Comparison of ENCODE assay signal across 21 cellular contexts in genomic region chr4:107618656-107619055, GRCh38.
DNase-seq lines count a peak whose midpoint lies in the region; ATAC-seq, FAIRE-seq and TF ChIP-seq lines count a peak whose summit lies in the region.
"Had no signal": no experiment of that assay in that cellular context is flagged by ENCODE, and none has a peak within 500 bp of the region (broad histone marks: within the 10 kb centered on the region; RNA-seq: fewer than 3 reads in every experiment).

No MANE protein-coding gene starts in this region.

- peaks cover 56% of the 10 kb centered on the region for H3K4me1 Mint-ChIP-seq in HFFc6 (ENCODE audit: low read depth)
- peaks cover 0 to 5% (median 0%) of the 10 kb centered on the region in 7 donors for H3K4me1 Mint-ChIP-seq in naive thymus-derived CD4-positive, alpha-beta T cell
- H3K4me1 Mint-ChIP-seq in T-cell = peaks cover 0 to 6% (median 1%) of the 10 kb centered on the region in 3 donors

- H3K4me3 Mint-ChIP-seq in HFFc6 (peak overlapping the region; percentile 79), T-cell (no peak overlapping the region)
- H3K4me3 Mint-ChIP-seq in naive thymus-derived CD4-positive, alpha-beta T cell = no peak overlapping the region
- H3K4me3 Mint-ChIP-seq: CD4-positive, alpha-beta memory T cell had no signal

- no peak overlapping the region for H4K91ac ChIP-seq in trophoblast cell (ENCODE audit: low read depth, low read length)

- no peak for TF ChIP-seq CTCF in 22Rv1 (IDR thresholded peaks at IDR 0.05)
- TF ChIP-seq CTCF in HFFc6 (IDR thresholded peaks at IDR 0.05) = no peak
- TF ChIP-seq CTCF in bronchial epithelial cell (IDR thresholded peaks at IDR 0.05; ENCODE audit: insufficient read depth, low read length, severe bottlenecking) = no peak

- H3K36me3 ChIP-seq in bronchial epithelial cell (ENCODE audit: control insufficient read depth, insufficient read depth, low read length) = no peaks in the 10 kb centered on the region
- H3K36me3 ChIP-seq in trophoblast cell (ENCODE audit: control insufficient read depth in 1 of 2, insufficient read depth in 2 of 2, low read length in 2 of 2) = peaks cover 0 to 2% of the 10 kb centered on the region in 2 experiments
- H3K36me3 ChIP-seq in naive thymus-derived CD4-positive, alpha-beta T cell (ENCODE audit: control insufficient read depth in 2 of 3, insufficient read depth in 3 of 3, low read length in 3 of 3) = peaks cover 0 to 4% (median 0%) of the 10 kb centered on the region in 3 experiments
- H3K36me3 ChIP-seq: Peyer's patch had no signal

- no peak overlapping the region for H4K12ac ChIP-seq in trophoblast cell (ENCODE audit: low read depth, low read length)

- FAIRE-seq in bronchial epithelial cell (lab: Jason Lieb, UNC) = peak; percentile 18
- FAIRE-seq: A204.1, D721Med, GM12892, HepG2 had no signal

- no peaks in the 10 kb centered on the region for H3K27me3 ChIP-seq in bronchial epithelial cell (ENCODE audit: control insufficient read depth, insufficient read depth, low read length)
- H3K27me3 ChIP-seq in trophoblast cell (ENCODE audit: insufficient read depth, low read length) = no peaks in the 10 kb centered on the region
- H3K27me3 ChIP-seq in naive thymus-derived CD4-positive, alpha-beta T cell (ENCODE audit: control insufficient read depth in 2 of 2, insufficient read depth in 2 of 2, low read length in 2 of 2) = no peaks in the 10 kb centered on the region
- H3K27me3 ChIP-seq: Peyer's patch had no signal

- peaks cover 2% of the 10 kb centered on the region for H3K79me1 ChIP-seq in trophoblast cell (ENCODE audit: low read length)

- no peak overlapping the region for H3K14ac ChIP-seq in trophoblast cell (ENCODE audit: low read length)

- H3K27ac ChIP-seq in 22Rv1 (0 out of 2 replicates have a peak overlapping the region, but pooled peaks have one; percentile 13), trophoblast cell (ENCODE audit: low read depth, low read length) (peak overlapping the region; percentile 53)
- H3K27ac ChIP-seq in naive thymus-derived CD4-positive, alpha-beta T cell (ENCODE audit: low read depth, low read length) = no peak overlapping the region
- H3K27ac ChIP-seq: Peyer's patch had no signal

- ATAC-seq in GM18511 (IDR thresholded peaks at IDR 0.05; ENCODE audit: unreplicated experiment) (no peak), T-cell (replicated peaks in 1 of 4) (no peak), Right ventricle myocardium superior (ENCODE audit: poor library complexity) (no peak)
- ATAC-seq in naive thymus-derived CD4-positive, alpha-beta T cell = no peak
- ATAC-seq: HepG2 had no signal

- no peak overlapping the region for H2AK5ac ChIP-seq in trophoblast cell (ENCODE audit: low read length)

- H3K4ac ChIP-seq in trophoblast cell (ENCODE audit: low read depth, low read length) = no peak overlapping the region

- H3K27me3 Mint-ChIP-seq in HFFc6 (ENCODE audit: insufficient read depth) = no peaks in the 10 kb centered on the region
- no peaks in the 10 kb centered on the region for H3K27me3 Mint-ChIP-seq in naive thymus-derived CD4-positive, alpha-beta T cell
- H3K27me3 Mint-ChIP-seq in T-cell = no peaks in the 10 kb centered on the region
- H3K27me3 Mint-ChIP-seq: CD4-positive, alpha-beta memory T cell had no signal

- no peak overlapping the region for H2BK120ac ChIP-seq in trophoblast cell (ENCODE audit: insufficient read depth, low read length, poor library complexity)

- no peak overlapping the region for H2BK5ac ChIP-seq in trophoblast cell (ENCODE audit: low read depth, low read length, poor library complexity)

- POLR2A ChIA-PET in naive thymus-derived CD4-positive, alpha-beta T cell (lab: Charles Lee) = no interaction called here
- POLR2A ChIA-PET in T-cell (lab: Charles Lee) = no interaction called here

- H3K27ac Mint-ChIP-seq in HFFc6 (peak overlapping the region; percentile 75), T-cell (no peak overlapping the region)
- no peak overlapping the region for H3K27ac Mint-ChIP-seq in naive thymus-derived CD4-positive, alpha-beta T cell

- no peak overlapping the region for H3K18ac ChIP-seq in trophoblast cell (ENCODE audit: low read length)

- H3K9me3 Mint-ChIP-seq in HFFc6 (peaks cover 4% of the 10 kb centered on the region; the same call in 1 of the 2 replicates), T-cell (peaks cover 6 to 8% (median 7%) of the 10 kb centered on the region in 3 donors)
- H3K9me3 Mint-ChIP-seq in naive thymus-derived CD4-positive, alpha-beta T cell = peaks cover 0 to 11% (median 4%) of the 10 kb centered on the region in 11 donors

- no peaks in the 10 kb centered on the region for H3K4me1 ChIP-seq in trophoblast cell (ENCODE audit: control insufficient read depth in 1 of 2, insufficient read depth in 2 of 2, low read length in 2 of 2)
- H3K4me1 ChIP-seq in naive thymus-derived CD4-positive, alpha-beta T cell (ENCODE audit: control insufficient read depth in 2 of 2, insufficient read depth in 2 of 2, low read length in 2 of 2) = no peaks in the 10 kb centered on the region
- H3K4me1 ChIP-seq: Peyer's patch had no signal

- intact Hi-C loops in naive thymus-derived CD4-positive, alpha-beta T cell (cut with micrococcal nuclease) = no loop called here
- intact Hi-C loops in Right ventricle myocardium superior (cut with DNase I) = no loop called here

- no peak overlapping the region for H3K23ac ChIP-seq in trophoblast cell (ENCODE audit: low read length)

- H3K36me3 Mint-ChIP-seq in HFFc6 (ENCODE audit: low read depth) (peaks cover 34% of the 10 kb centered on the region), T-cell (peaks cover 67% of the 10 kb centered on the region)
- H3K36me3 Mint-ChIP-seq in naive thymus-derived CD4-positive, alpha-beta T cell = peaks cover 7 to 73% (median 58%) of the 10 kb centered on the region in 5 donors

- no peak overlapping the region for H2BK12ac ChIP-seq in trophoblast cell (ENCODE audit: low read length)

- no peak overlapping the region for H3K4me3 ChIP-seq in bronchial epithelial cell (ENCODE audit: low read depth, low read length)
- H3K4me3 ChIP-seq in trophoblast cell (ENCODE audit: low read depth, low read length) = no peak overlapping the region
- H3K4me3 ChIP-seq in naive thymus-derived CD4-positive, alpha-beta T cell (ENCODE audit: low read length) = no peak overlapping the region
- H3K4me3 ChIP-seq: Peyer's patch had no signal

- H4K8ac ChIP-seq in trophoblast cell (ENCODE audit: low read depth, low read length) = no peak overlapping the region

- no peak overlapping the region for H3K9ac ChIP-seq in trophoblast cell (ENCODE audit: low read length)

- no peaks in the 10 kb centered on the region for H3K9me3 ChIP-seq in trophoblast cell (ENCODE audit: insufficient read depth, low read depth, low read length)
- no peaks in the 10 kb centered on the region for H3K9me3 ChIP-seq in naive thymus-derived CD4-positive, alpha-beta T cell (ENCODE audit: control insufficient read depth in 2 of 3, low read length in 3 of 3)
- H3K9me3 ChIP-seq: Peyer's patch had no signal

- DNase-seq in HFFc6 (no peak), bronchial epithelial cell (ENCODE audit: low read depth) (no peak), trophoblast cell (no peak), T-cell (no peak), Right ventricle myocardium superior (no peak)
- DNase-seq in naive thymus-derived CD4-positive, alpha-beta T cell = no peak
- DNase-seq: CD4-positive, alpha-beta memory T cell; DMS79 treated with DMSO at 0.1 percent for 48 hours; GDM1; GOT3; NCI-H2029 treated with DMSO at 0.1 percent for 48 hours; NCI-H510A; NCI-H82; Peyer's patch; SHP77 treated with DMSO at 0.1 percent for 48 hours had no signal

- CTCF ChIA-PET in naive thymus-derived CD4-positive, alpha-beta T cell (lab: Charles Lee) = no interaction called here
- CTCF ChIA-PET in T-cell (lab: Charles Lee) = no interaction called here

- no peaks in the 10 kb centered on the region for H3K79me2 ChIP-seq in trophoblast cell (ENCODE audit: control insufficient read depth, insufficient read depth, low read length, poor library complexity)

- no peak overlapping the region for H3K4me2 ChIP-seq in trophoblast cell (ENCODE audit: low read length)

- H2AFZ ChIP-seq in trophoblast cell (ENCODE audit: insufficient read depth, low read length, poor library complexity) = no peak overlapping the region
